ENCODE assay signal across 8 cellular contexts in the genomic region with DNA sequence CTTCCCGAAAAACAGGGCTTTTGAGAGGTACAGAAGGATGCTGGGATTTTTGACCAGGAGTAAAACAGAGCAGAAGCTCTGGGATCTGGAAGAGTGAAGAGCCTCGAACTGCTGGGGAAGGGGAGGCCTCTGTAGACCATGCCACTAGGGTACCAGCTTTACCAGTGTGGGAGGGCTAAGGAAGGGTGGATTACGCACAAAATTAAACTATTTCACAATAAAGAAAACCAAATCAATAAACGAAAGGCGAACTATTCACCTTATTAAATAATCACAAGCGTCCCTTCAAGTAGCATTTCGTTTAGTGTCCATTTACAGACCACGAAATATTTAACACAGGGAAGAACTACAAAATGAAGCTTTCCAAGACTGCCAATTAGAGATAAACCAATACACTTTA. TPM values are rescaled to one million over a fixed set of nuclear protein-coding genes. Genes with fewer than 3 reads are reported as not detected.
DNase-seq lines count a peak whose midpoint lies in the region; ATAC-seq and TF ChIP-seq lines count a peak whose summit lies in the region.

No MANE protein-coding gene starts in this region.

- H3K4me3 ChIP-seq in hepatocyte (peak overlapping the region; percentile 72), smooth muscle cell (peak overlapping the region; percentile 72)

- POLR2A ChIA-PET in activated CD4-positive, alpha-beta memory T cell treated with anti-CD3 and anti-CD28 coated beads for 36 hours (lab: Charles Lee): interaction anchor here (1.2 to 1.5 kb wide), 4 partner anchors 18 to 24 kb away, joined by 3 to 5 read pairs (median 3); no protein-coding TSS in a partner anchor

- H3K4me2 ChIP-seq in hepatocyte (peak overlapping the region; percentile 80), smooth muscle cell (peak overlapping the region; percentile 84)

- H3K27me3 ChIP-seq in hepatocyte (no peaks in the 10 kb centered on the region), smooth muscle cell (ENCODE audit: low read depth) (no peaks in the 10 kb centered on the region)

- TF ChIP-seq CTCF in HFFc6 (IDR thresholded peaks at IDR 0.05) (no peak), hepatocyte (IDR thresholded peaks at IDR 0.05; ENCODE audit: poor library complexity) (no peak), smooth muscle cell (IDR thresholded peaks at IDR 0.05; ENCODE audit: borderline replicate concordance, insufficient read depth, poor library complexity, severe bottlenecking) (no peak)

- H3K4me1 ChIP-seq in hepatocyte (ENCODE audit: insufficient read depth) (peaks cover 12% of the 10 kb centered on the region), smooth muscle cell (ENCODE audit: low read depth) (peaks cover 11% of the 10 kb centered on the region)

- H3K27ac ChIP-seq in hepatocyte (peak overlapping the region; percentile 98), smooth muscle cell (ENCODE audit: low read depth) (peak overlapping the region; percentile 87)

- WGBS in hepatocyte (ENCODE audit: low lambda C conversion rate, missing lambda C conversion rate): 33% methylated on average over 8 of the region's 8 CpGs
- 32% methylated on average over 8 of the region's 8 CpGs for WGBS in smooth muscle cell (ENCODE audit: low lambda C conversion rate)

- H2AFZ ChIP-seq in hepatocyte (peak overlapping the region; percentile 45), smooth muscle cell (ENCODE audit: low read depth) (peak overlapping the region; percentile 69)

- H3K27ac Mint-ChIP-seq in HFFc6: peak overlapping the region; percentile 97
- peak overlapping the region; percentile 95 for H3K27ac Mint-ChIP-seq in activated CD4-positive, alpha-beta memory T cell treated with anti-CD3 and anti-CD28 coated beads for 36 hours

- H3K9me3 Mint-ChIP-seq in HFFc6: no peaks in the 10 kb centered on the region
- no peaks in the 10 kb centered on the region for H3K9me3 Mint-ChIP-seq in activated CD4-positive, alpha-beta memory T cell treated with anti-CD3 and anti-CD28 coated beads for 36 hours

- H3K36me3 ChIP-seq in hepatocyte (replicated peaks; ENCODE audit: insufficient read depth, low read depth) (no peaks in the 10 kb centered on the region), smooth muscle cell (ENCODE audit: low read depth) (no peaks in the 10 kb centered on the region)

- no peak for DNase-seq in HFFc6
- DNase-seq in activated CD4-positive, alpha-beta memory T cell treated with anti-CD3 and anti-CD28 coated beads for 36 hours: no peak
- no peak for DNase-seq in hepatocyte (ENCODE audit: low spot score)
- DNase-seq in smooth muscle cell (lab: John Stamatoyannopoulos, UW; ENCODE audit: unreplicated experiment): no peak
- DNase-seq in DMS53 treated with DMSO at 0.1 percent for 48 hours (lab: John Stamatoyannopoulos, UW; ENCODE audit: unreplicated experiment): no peak

- CTCF ChIA-PET in activated CD4-positive, alpha-beta memory T cell treated with anti-CD3 and anti-CD28 coated beads for 36 hours (lab: Charles Lee): no interaction called here

- ATAC-seq in GM19035 (IDR thresholded peaks at IDR 0.05; ENCODE audit: unreplicated experiment) (no peak), GM18519 (IDR thresholded peaks at IDR 0.05; ENCODE audit: low FRiP score, unreplicated experiment) (no peak), GM21447 (IDR thresholded peaks at IDR 0.05; ENCODE audit: unreplicated experiment) (no peak)

- H3K9me2 ChIP-seq in hepatocyte (replicated peaks; ENCODE audit: insufficient read depth): no peaks in the 10 kb centered on the region

- H3K9me3 ChIP-seq in hepatocyte (ENCODE audit: low read depth) (no peaks in the 10 kb centered on the region), smooth muscle cell (replicated peaks; ENCODE audit: low read depth) (no peaks in the 10 kb centered on the region)

- peaks cover 27% of the 10 kb centered on the region for H3K4me1 Mint-ChIP-seq in HFFc6 (ENCODE audit: low read depth)
- peaks cover 21% of the 10 kb centered on the region for H3K4me1 Mint-ChIP-seq in activated CD4-positive, alpha-beta memory T cell treated with anti-CD3 and anti-CD28 coated beads for 36 hours (ENCODE audit: low read depth)

- no peaks in the 10 kb centered on the region for H4K20me1 ChIP-seq in hepatocyte (ENCODE audit: insufficient read depth, poor library complexity, severe bottlenecking)
- H4K20me1 ChIP-seq in smooth muscle cell (ENCODE audit: low read depth): no peaks in the 10 kb centered on the region

- intact Hi-C loops in activated CD4-positive, alpha-beta memory T cell treated with anti-CD3 and anti-CD28 coated beads for 36 hours (cut with micrococcal nuclease): loop anchor here (1.0 to 2.0 kb wide), 4 partner anchors 19 to 853 kb away; a partner anchor contains a TSS

- 0 out of 2 replicates have a peak, but pooled peaks cover 11% of the 10 kb centered on the region for H3K36me3 Mint-ChIP-seq in HFFc6 (ENCODE audit: low read depth)
- H3K36me3 Mint-ChIP-seq in activated CD4-positive, alpha-beta memory T cell treated with anti-CD3 and anti-CD28 coated beads for 36 hours: peaks cover 9% of the 10 kb centered on the region

- H3K79me2 ChIP-seq in hepatocyte: peaks cover 15% of the 10 kb centered on the region
- peaks cover 4% of the 10 kb centered on the region for H3K79me2 ChIP-seq in smooth muscle cell (ENCODE audit: low read depth)

- H3K9ac ChIP-seq in smooth muscle cell (ENCODE audit: low read depth): peak overlapping the region; percentile 83

- H3K27me3 Mint-ChIP-seq in HFFc6 (ENCODE audit: insufficient read depth): peaks cover 4% of the 10 kb centered on the region; the same call in 1 of the 2 replicates
- no peaks in the 10 kb centered on the region for H3K27me3 Mint-ChIP-seq in activated CD4-positive, alpha-beta memory T cell treated with anti-CD3 and anti-CD28 coated beads for 36 hours

- no peaks in the 10 kb centered on the region for H3F3A ChIP-seq in smooth muscle cell (ENCODE audit: low read depth)

- H3K4me3 Mint-ChIP-seq in HFFc6: peak overlapping the region; percentile 95
- peak overlapping the region; percentile 89 for H3K4me3 Mint-ChIP-seq in activated CD4-positive, alpha-beta memory T cell treated with anti-CD3 and anti-CD28 coated beads for 36 hours

RNA-seq across cellular contexts. Expression of a gene that starts 0.7 kb away (rescaled TPM):
- 10 to 100 TPM; 44.6 to 54.9 (median 49.6) TPM for total RNA-seq in HFFc6 (2021; fragmentation: NEBNext Ultra II Directional; extraction: Animal tissue kit (Norgen Biotek cat#: 25700))
- total RNA-seq in activated CD4-positive, alpha-beta memory T cell treated with anti-CD3 and anti-CD28 coated beads for 36 hours: 10 to 100 TPM; 34.0 to 37.4 TPM
- total RNA-seq in hepatocyte (40.7 and 51.9 TPM in 2 replicates), smooth muscle cell (39.3 and 49.4 TPM in 2 replicates)
- polyA plus RNA-seq in hepatocyte (53.9 and 61.0 TPM in 2 replicates), smooth muscle cell (45.8 and 47.9 TPM in 2 replicates)

RNA-seq across cellular contexts. Expression of a gene that starts 18.6 kb away (rescaled TPM):
- total RNA-seq in HFFc6 (2021; fragmentation: NEBNext Ultra II Directional; extraction: Animal tissue kit (Norgen Biotek cat#: 25700)): 10 to 100 TPM; 34.9 to 54.2 (median 47.1) TPM
- 10 to 100 TPM; 85.7 to 89.5 TPM for total RNA-seq in activated CD4-positive, alpha-beta memory T cell treated with anti-CD3 and anti-CD28 coated beads for 36 hours
- 28.4 and 31.8 TPM in 2 replicates for total RNA-seq in hepatocyte
- polyA plus RNA-seq in hepatocyte: 26.7 and 35.2 TPM in 2 replicates
- 30.5 and 37.3 TPM in 2 replicates for total RNA-seq in smooth muscle cell
- 28.5 and 38.4 TPM in 2 replicates for polyA plus RNA-seq in smooth muscle cell

RNA-seq across cellular contexts. Expression of a gene that starts 23.1 kb away (rescaled TPM):
- 10 to 100 TPM; 12.0 to 14.4 (median 12.7) TPM for total RNA-seq in HFFc6 (2021; fragmentation: NEBNext Ultra II Directional; extraction: Animal tissue kit (Norgen Biotek cat#: 25700))
- 10 to 100 TPM; 19.6 to 20.7 TPM for total RNA-seq in activated CD4-positive, alpha-beta memory T cell treated with anti-CD3 and anti-CD28 coated beads for 36 hours
- total RNA-seq in hepatocyte: 25.0 and 29.3 TPM in 2 replicates
- 22.8 and 29.1 TPM in 2 replicates for polyA plus RNA-seq in hepatocyte
- 13.1 and 15.7 TPM in 2 replicates for total RNA-seq in smooth muscle cell
- 13.3 and 18.1 TPM in 2 replicates for polyA plus RNA-seq in smooth muscle cell
